29 cellular contexts compared by ENCODE assay signal in the genomic region with DNA sequence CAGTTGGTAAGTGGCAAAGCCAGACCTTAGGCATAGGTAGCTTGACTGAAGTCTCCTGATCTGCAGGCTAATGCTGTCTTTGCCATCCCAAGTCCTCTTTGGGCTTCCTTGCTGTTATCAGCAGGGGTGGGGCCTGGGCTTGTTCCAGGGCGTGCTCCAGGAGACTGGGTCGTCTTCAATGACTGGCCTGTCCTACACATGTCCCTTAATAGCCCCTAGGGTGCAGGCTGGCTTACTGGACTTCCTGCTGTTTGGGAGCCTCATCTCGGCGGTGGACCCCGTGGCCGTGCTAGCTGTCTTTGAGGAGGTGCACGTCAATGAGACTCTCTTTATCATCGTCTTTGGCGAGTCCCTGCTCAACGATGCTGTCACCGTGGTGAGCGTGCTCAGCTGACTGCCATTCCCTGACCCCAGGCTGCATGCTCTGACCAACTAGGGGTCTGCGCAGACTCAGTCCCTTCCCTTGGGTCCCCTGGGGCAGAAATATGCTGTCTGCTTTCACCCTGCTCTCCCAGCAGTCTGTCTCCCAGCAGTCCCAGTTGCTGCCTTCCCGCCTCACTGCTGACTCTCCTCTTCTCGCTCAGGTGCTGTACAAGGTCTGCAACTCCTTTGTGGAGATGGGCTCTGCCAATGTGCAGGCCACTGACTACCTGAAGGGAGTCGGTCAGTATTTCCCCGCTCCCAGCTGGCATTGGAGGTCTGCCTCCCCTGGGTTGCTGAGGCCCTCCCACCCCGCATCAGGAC. TPM values are rescaled to one million over a fixed set of nuclear protein-coding genes. Genes with fewer than 3 reads are reported as not detected.
"Had no signal": no experiment of that assay in that cellular context is flagged by ENCODE, and none has a peak within 500 bp of the region (broad histone marks: within the 10 kb centered on the region; RNA-seq: fewer than 3 reads in every experiment).

No MANE protein-coding gene starts in this region.

- H3K27ac Mint-ChIP-seq: activated naive CD4-positive, alpha-beta T cell treated with anti-CD3 and anti-CD28 coated beads for 36 hours; activated naive CD8-positive, alpha-beta T cell treated with anti-CD3 and anti-CD28 coated beads, Interleukin-2, amount 10 ng/mL, durations not matched to agents 7 days and 5 days; activated T-helper 1 cell treated with anti-CD3 and anti-CD28 coated beads, Interleukin-12 subunit alpha, Interleukin-12 subunit beta, Interleukin-2, Interleukin-4 antibody, amounts not matched to agents 30 ng/mL and 10 ng/mL and 1 ng/mL, durations not matched to agents 14 hours and 24 hours and 36 hours; immature natural killer cell; T-helper 1 cell treated with Interleukin-12 subunit alpha and Interleukin-12 subunit beta and Interleukin-4 antibody, amounts not matched to agents 30 μg/mL and 1 μg/mL, for 36 hours had no signal

- H3K9me3 Mint-ChIP-seq: activated naive CD4-positive, alpha-beta T cell treated with anti-CD3 and anti-CD28 coated beads for 36 hours; activated naive CD8-positive, alpha-beta T cell treated with anti-CD3 and anti-CD28 coated beads, Interleukin-2, amount 10 ng/mL, durations not matched to agents 7 days and 5 days; activated T-helper 1 cell treated with anti-CD3 and anti-CD28 coated beads, Interleukin-12 subunit alpha, Interleukin-12 subunit beta, Interleukin-2, Interleukin-4 antibody, amounts not matched to agents 30 ng/mL and 10 ng/mL and 1 ng/mL, durations not matched to agents 14 hours and 24 hours and 36 hours; immature natural killer cell; T-helper 1 cell treated with Interleukin-12 subunit alpha and Interleukin-12 subunit beta and Interleukin-4 antibody, amounts not matched to agents 30 μg/mL and 1 μg/mL, for 36 hours had no signal

- FAIRE-seq: astrocyte, endothelial cell of umbilical vein had no signal

- H3K9ac ChIP-seq: SK-N-SH had no signal

- H3K9me3 ChIP-seq: SK-N-SH, suprapubic skin, tibial nerve had no signal

- DNase-seq: activated CD4-positive, alpha-beta T cell treated with anti-CD3 and anti-CD28 coated beads for 48 hours; activated CD4-positive, alpha-beta T cell treated with anti-CD3 and anti-CD28 coated beads, Interleukin-2, amount 50 U/mL, for 48 hours; activated CD8-positive, alpha-beta memory T cell treated with anti-CD3 and anti-CD28 coated beads for 24 hours; activated effector memory CD4-positive, alpha-beta T cell treated with anti-CD3 and anti-CD28 coated beads, Interleukin-2, amount 50 U/mL, for 16 hours; activated naive CD4-positive, alpha-beta T cell treated with anti-CD3 and anti-CD28 coated beads for 36 hours; activated naive CD8-positive, alpha-beta T cell treated with anti-CD3 and anti-CD28 coated beads, Interleukin-2, amount 10 ng/mL, durations not matched to agents 7 days and 5 days; amniotic stem cell; brain microvascular endothelial cell; foreskin fibroblast; head of caudate nucleus; hypothalamus; immature natural killer cell; occipital lobe; SK-N-SH; stimulated activated naive CD4-positive, alpha-beta T cell; SW 1271; T1000; WERI-Rb-1 had no signal

- ATAC-seq: activated CD4-positive, CD25-positive, alpha-beta regulatory T cell treated with anti-CD3 and anti-CD28 coated beads, Interleukin-2, amount 50 U/mL, for 24 hours; esophagus mucosa; left lobe of liver had no signal

- H3K4me3 ChIP-seq: lung, suprapubic skin, tibial nerve had no signal

- H3K27ac ChIP-seq: brain microvascular endothelial cell, suprapubic skin, tibial nerve, WERI-Rb-1 had no signal

- H3K4me2 ChIP-seq: SK-N-SH had no signal

- H3K27me3 ChIP-seq: brain microvascular endothelial cell, tibial nerve had no signal

- H3K4me3 Mint-ChIP-seq: activated naive CD4-positive, alpha-beta T cell treated with anti-CD3 and anti-CD28 coated beads for 36 hours; activated naive CD8-positive, alpha-beta T cell treated with anti-CD3 and anti-CD28 coated beads, Interleukin-2, amount 10 ng/mL, durations not matched to agents 7 days and 5 days; activated T-helper 1 cell treated with anti-CD3 and anti-CD28 coated beads, Interleukin-12 subunit alpha, Interleukin-12 subunit beta, Interleukin-2, Interleukin-4 antibody, amounts not matched to agents 30 ng/mL and 10 ng/mL and 1 ng/mL, durations not matched to agents 14 hours and 24 hours and 36 hours; immature natural killer cell; T-helper 1 cell treated with Interleukin-12 subunit alpha and Interleukin-12 subunit beta and Interleukin-4 antibody, amounts not matched to agents 30 μg/mL and 1 μg/mL, for 36 hours had no signal

- H3K36me3 Mint-ChIP-seq: immature natural killer cell had no signal

- H3K4me1 ChIP-seq: suprapubic skin, tibial nerve had no signal

- H3K36me3 ChIP-seq: brain microvascular endothelial cell, suprapubic skin, tibial nerve, WERI-Rb-1 had no signal

RNA-seq across cellular contexts. Expression of a gene that starts 6.2 kb away (rescaled TPM):
- total RNA-seq: kidney epithelial cell had no signal

RNA-seq across cellular contexts. Expression of a gene that starts 56.0 kb away (rescaled TPM):
- polyA plus RNA-seq: immature natural killer cell had no signal
